In the genomic region with DNA sequence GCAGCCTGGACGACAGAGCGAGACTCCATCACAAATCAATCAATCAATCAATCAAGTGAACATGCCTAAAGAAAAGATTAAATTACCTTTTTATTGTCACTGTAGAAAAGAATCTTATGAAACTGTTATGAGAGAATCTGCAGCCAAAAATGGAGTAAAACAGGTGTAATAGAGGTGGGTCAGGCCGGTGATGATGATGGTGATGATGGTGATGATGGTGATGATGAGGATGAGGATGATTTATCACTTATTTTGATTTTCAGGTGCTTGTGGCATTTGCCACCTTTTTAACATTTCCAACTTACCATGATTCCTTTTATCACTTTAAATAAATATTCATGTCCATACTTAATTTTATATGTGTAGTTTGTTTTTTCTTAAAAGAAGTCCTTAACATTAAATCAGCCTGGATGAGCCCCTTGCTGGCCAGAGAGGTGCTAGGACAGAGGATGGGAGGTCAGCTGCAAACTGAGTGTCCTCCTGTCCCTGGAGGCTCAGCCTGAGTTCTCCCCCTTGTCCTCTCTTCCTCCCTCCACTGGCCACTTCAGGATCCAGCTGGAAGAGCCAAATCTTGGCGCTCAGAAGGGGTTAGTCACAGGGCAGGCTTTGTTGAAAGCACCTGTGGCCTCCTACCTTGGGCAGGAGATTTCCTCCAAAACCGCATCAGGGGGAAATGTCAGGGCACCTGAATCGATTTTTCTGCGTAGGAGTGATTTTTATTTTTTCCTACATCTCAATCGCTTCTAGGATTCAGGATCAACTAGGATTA, we compare ENCODE assay signal across 36 cellular contexts. TPM values are rescaled to one million over a fixed set of nuclear protein-coding genes. Genes with fewer than 3 reads are reported as not detected.
"Had no signal": no experiment of that assay in that cellular context is flagged by ENCODE, and none has a peak within 500 bp of the region (broad histone marks: within the 10 kb centered on the region; RNA-seq: fewer than 3 reads in every experiment).

No MANE protein-coding gene starts in this region.

- H3K4me1 Mint-ChIP-seq: activated B cell treated with CpG ODN at 0.5 μM for 24 hours; activated CD4-positive, alpha-beta memory T cell treated with anti-CD3 and anti-CD28 coated beads, Interleukin-2, amount 10 ng/mL, durations not matched to agents 7 days and 5 days; activated CD8-positive, alpha-beta memory T cell treated with anti-CD3 and anti-CD28 coated beads, Interleukin-2, amount 10 ng/mL, durations not matched to agents 7 days and 5 days; activated naive CD4-positive, alpha-beta T cell treated with anti-CD3 and anti-CD28 coated beads, Interleukin-2, amount 10 ng/mL, durations not matched to agents 7 days and 5 days; activated naive CD8-positive, alpha-beta T cell treated with anti-CD3 and anti-CD28 coated beads, Interleukin-2, amount 50 U/mL, for 24 hours had no signal

- FAIRE-seq: bronchial epithelial cell had no signal

- H3K4me3 Mint-ChIP-seq: activated B cell treated with CpG ODN at 0.5 μM for 24 hours; activated CD4-positive, alpha-beta memory T cell treated with anti-CD3 and anti-CD28 coated beads, Interleukin-2, amount 10 ng/mL, durations not matched to agents 7 days and 5 days; activated CD8-positive, alpha-beta memory T cell treated with anti-CD3 and anti-CD28 coated beads, Interleukin-2, amount 10 ng/mL, durations not matched to agents 7 days and 5 days; activated naive CD4-positive, alpha-beta T cell treated with anti-CD3 and anti-CD28 coated beads, Interleukin-2, amount 10 ng/mL, durations not matched to agents 7 days and 5 days; activated naive CD8-positive, alpha-beta T cell; activated naive CD8-positive, alpha-beta T cell treated with anti-CD3 and anti-CD28 coated beads, Interleukin-2, amount 50 U/mL, for 24 hours; brain had no signal

- H3K27ac ChIP-seq: VCaP had no signal

- DNase-seq: activated B cell treated with CpG ODN at 0.5 μM for 24 hours; activated CD4-positive, alpha-beta memory T cell treated with anti-CD3 and anti-CD28 coated beads, Interleukin-2, amount 10 ng/mL, durations not matched to agents 7 days and 5 days; activated CD4-positive, alpha-beta T cell treated with anti-CD3 and anti-CD28 coated beads for 1 hour; activated CD4-positive, alpha-beta T cell treated with anti-CD3 and anti-CD28 coated beads for 48 hours; activated CD8-positive, alpha-beta memory T cell treated with anti-CD3 and anti-CD28 coated beads for 24 hours; activated CD8-positive, alpha-beta memory T cell treated with anti-CD3 and anti-CD28 coated beads, Interleukin-2, amount 10 ng/mL, durations not matched to agents 7 days and 5 days; activated CD8-positive, alpha-beta memory T cell treated with anti-CD3 and anti-CD28 coated beads, Interleukin-2, amount 50 U/mL, for 48 hours; activated effector memory CD4-positive, alpha-beta T cell treated with Interleukin-2 at 50 U/mL for 16 hours; activated naive CD4-positive, alpha-beta T cell treated with anti-CD3 and anti-CD28 coated beads, Interleukin-2, amount 10 ng/mL, durations not matched to agents 7 days and 5 days; activated naive CD8-positive, alpha-beta T cell treated with anti-CD3 and anti-CD28 coated beads, Interleukin-2, amount 50 U/mL, for 24 hours; activated T-cell treated with anti-CD3 and anti-CD28 coated beads, Interleukin-2, amount 50 U/mL, for 48 hours; anterior cingulate cortex; caudate nucleus; cerebellar nuclear complex; NCI-H1092 treated with DMSO at 0.1 percent for 48 hours; NCI-H1417; NCI-H146; NCI-H187; NCI-H2029 treated with DMSO at 0.1 percent for 48 hours; NCI-H2107; NCI-H2171; NCI-H226; NCI-H446 treated with DMSO at 0.1 percent for 48 hours; NCI-H524; NCI-H69; NCI-H82; Right ventricle myocardium superior; SW 1271; T-helper 1 cell; T-helper 2 cell; T-helper 9 cell had no signal

- H3K9me3 Mint-ChIP-seq: activated CD4-positive, alpha-beta memory T cell treated with anti-CD3 and anti-CD28 coated beads, Interleukin-2, amount 10 ng/mL, durations not matched to agents 7 days and 5 days; activated naive CD4-positive, alpha-beta T cell treated with anti-CD3 and anti-CD28 coated beads, Interleukin-2, amount 10 ng/mL, durations not matched to agents 7 days and 5 days; activated naive CD8-positive, alpha-beta T cell treated with anti-CD3 and anti-CD28 coated beads, Interleukin-2, amount 50 U/mL, for 24 hours had no signal

- ATAC-seq: activated CD8-positive, alpha-beta memory T cell treated with anti-CD3 and anti-CD28 coated beads, Interleukin-2, amount 10 ng/mL, durations not matched to agents 7 days and 5 days; activated naive CD8-positive, alpha-beta T cell treated with anti-CD3 and anti-CD28 coated beads, Interleukin-2, amount 50 U/mL, for 24 hours had no signal

- H3K36me3 Mint-ChIP-seq: activated CD8-positive, alpha-beta memory T cell treated with anti-CD3 and anti-CD28 coated beads, Interleukin-2, amount 10 ng/mL, durations not matched to agents 7 days and 5 days; activated naive CD4-positive, alpha-beta T cell treated with anti-CD3 and anti-CD28 coated beads, Interleukin-2, amount 10 ng/mL, durations not matched to agents 7 days and 5 days; activated naive CD8-positive, alpha-beta T cell; brain had no signal

- H3K27me3 Mint-ChIP-seq: brain had no signal

- H3K27ac Mint-ChIP-seq: activated B cell treated with CpG ODN at 0.5 μM for 24 hours; activated CD4-positive, alpha-beta memory T cell treated with anti-CD3 and anti-CD28 coated beads, Interleukin-2, amount 10 ng/mL, durations not matched to agents 7 days and 5 days; activated CD8-positive, alpha-beta memory T cell treated with anti-CD3 and anti-CD28 coated beads, Interleukin-2, amount 10 ng/mL, durations not matched to agents 7 days and 5 days; activated naive CD4-positive, alpha-beta T cell treated with anti-CD3 and anti-CD28 coated beads, Interleukin-2, amount 10 ng/mL, durations not matched to agents 7 days and 5 days; activated naive CD8-positive, alpha-beta T cell; activated naive CD8-positive, alpha-beta T cell treated with anti-CD3 and anti-CD28 coated beads, Interleukin-2, amount 50 U/mL, for 24 hours had no signal

RNA-seq across cellular contexts. Expression of gene SLC2A10, which starts 32.7 kb away (rescaled TPM):
- total RNA-seq: activated B cell treated with CpG ODN at 0.5 μM for 24 hours; activated CD4-positive, alpha-beta memory T cell treated with anti-CD3 and anti-CD28 coated beads, Interleukin-2, amount 10 ng/mL, durations not matched to agents 7 days and 5 days; activated CD8-positive, alpha-beta memory T cell treated with anti-CD3 and anti-CD28 coated beads, Interleukin-2, amount 10 ng/mL, durations not matched to agents 7 days and 5 days; OCI-LY7 had no signal
